10 cellular contexts compared by ENCODE assay signal in the genomic region with DNA sequence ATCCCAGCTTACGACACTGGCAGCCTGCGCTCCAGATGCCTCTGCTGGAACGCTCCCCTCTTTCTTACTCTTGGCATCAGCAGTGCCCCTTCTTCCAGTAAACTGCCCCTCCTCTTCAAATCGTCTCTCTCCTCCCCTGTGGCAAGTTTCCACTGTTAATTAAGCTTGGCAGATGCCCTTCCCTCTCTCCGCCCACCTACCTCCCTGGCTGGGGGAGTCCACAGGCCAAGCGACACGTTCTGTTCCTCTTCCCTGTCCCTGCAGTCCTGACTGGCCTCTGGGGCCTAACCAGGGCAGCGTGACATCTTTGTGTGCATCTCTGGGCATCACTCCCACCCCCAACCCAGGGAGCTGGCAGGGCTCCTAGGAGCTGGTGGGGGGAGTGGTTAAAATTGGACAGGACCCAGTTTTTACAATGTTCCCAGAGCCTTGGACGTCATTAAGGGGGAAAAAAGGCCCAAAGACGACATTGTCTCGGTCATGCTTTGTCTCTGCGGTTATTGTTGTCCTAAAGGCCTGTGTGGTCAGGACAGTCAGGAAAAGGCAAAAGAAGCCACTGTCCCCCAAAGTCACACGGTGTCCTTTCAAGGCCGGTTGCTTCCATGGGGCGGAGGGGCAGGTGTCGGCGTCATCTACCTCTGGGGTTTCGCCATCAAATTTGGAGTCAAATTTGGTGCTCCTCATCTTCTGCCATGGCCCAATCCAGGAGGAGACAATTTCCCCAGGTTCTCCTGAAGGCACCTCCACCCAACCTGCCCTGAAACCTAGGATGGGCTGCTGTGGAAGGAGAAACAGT. TPM values are rescaled to one million over a fixed set of nuclear protein-coding genes. Genes with fewer than 3 reads are reported as not detected.
A peak's percentile ranks its signal among the peaks of the same experiment; 100 is the strongest.
DNase-seq lines count a peak whose midpoint lies in the region; ATAC-seq and TF ChIP-seq lines count a peak whose summit lies in the region.
"Had no signal": no experiment of that assay in that cellular context is flagged by ENCODE, and none has a peak within 500 bp of the region (broad histone marks: within the 10 kb centered on the region; RNA-seq: fewer than 3 reads in every experiment).

No MANE protein-coding gene starts in this region.

- H3K4me3 ChIP-seq in mammary epithelial cell (replicated peaks in 1 of 3; ENCODE audit: insufficient read depth in 1 of 3, low read depth in 2 of 3, low read length in 3 of 3) (no peak overlapping the region), aorta (ENCODE audit: low read length in 2 of 2) (no peak overlapping the region)

- 57% methylated on average over 17 of the region's 18 CpGs for WGBS in mammary epithelial cell (ENCODE audit: low coverage, missing lambda C conversion rate)
- WGBS in aorta, 2 donors: 65 to 66% methylated on average over 18 of the region's 18 CpGs

- BruUV-seq in MCF 10A (replicated peaks; lab: Mats Ljungman, UMichigan) (no TSS peak), mammary epithelial cell (replicated peaks; lab: Mats Ljungman, UMichigan) (no TSS peak)

- CTCF ChIA-PET in MCF 10A (lab: Yijun Ruan, JAX) (interaction anchor here (0.6 to 2.2 kb wide), 4 partner anchors 9 to 178 kb away, joined by 3 to 6 read pairs (median 4); no protein-coding TSS in a partner anchor), mammary epithelial cell (lab: Charles Lee; ENCODE audit: low non-redundant PET) (no interaction called here), HEK293T (lab: Yijun Ruan, JAX) (no interaction called here)
- CTCF ChIA-PET in activated CD8-positive, alpha-beta T cell treated with anti-CD3 and anti-CD28 coated beads for 36 hours (lab: Charles Lee): no interaction called here

- no peaks in the 10 kb centered on the region for H3K9me3 ChIP-seq in mammary epithelial cell (replicated peaks; ENCODE audit: insufficient read depth, low read length)
- H3K9me3 ChIP-seq in aorta (ENCODE audit: control insufficient read depth, low read length): no peaks in the 10 kb centered on the region

- peak; percentile 99 for DNase-seq in MCF 10A (ENCODE audit: unreplicated experiment)
- DNase-seq in mammary epithelial cell: no peak
- peak; percentile 74 for DNase-seq in fibroblast of peridontal ligament (ENCODE audit: extremely low read depth)
- DNase-seq in omental fat pad (ENCODE audit: low spot score): no peak
- DNase-seq in aorta: no peak
- no peak for DNase-seq in cortex of kidney (lab: John Stamatoyannopoulos, UW)
- no peak for DNase-seq in HEK293T (ENCODE audit: extremely low spot score)
- no peak for DNase-seq in activated CD8-positive, alpha-beta T cell treated with anti-CD3 and anti-CD28 coated beads for 36 hours
- DNase-seq: activated gamma-delta T cell had no signal

- H4K20me1 ChIP-seq in mammary epithelial cell (ENCODE audit: insufficient read depth, low read length): no peaks in the 10 kb centered on the region

- H3K27ac Mint-ChIP-seq in MCF 10A (ENCODE audit: low read depth, unreplicated experiment): peak overlapping the region; percentile 85
- H3K27ac Mint-ChIP-seq in activated CD8-positive, alpha-beta T cell treated with anti-CD3 and anti-CD28 coated beads for 36 hours: no peak overlapping the region

- H3K4me3 Mint-ChIP-seq in MCF 10A (ENCODE audit: unreplicated experiment): peak overlapping the region; percentile 63
- H3K4me3 Mint-ChIP-seq in activated CD8-positive, alpha-beta T cell treated with anti-CD3 and anti-CD28 coated beads for 36 hours: no peak overlapping the region

- no peaks in the 10 kb centered on the region for H3K27me3 Mint-ChIP-seq in MCF 10A (ENCODE audit: insufficient read depth, unreplicated experiment)
- H3K27me3 Mint-ChIP-seq in activated CD8-positive, alpha-beta T cell treated with anti-CD3 and anti-CD28 coated beads for 36 hours: no peaks in the 10 kb centered on the region

- H3K4me1 Mint-ChIP-seq in MCF 10A (ENCODE audit: insufficient read depth, unreplicated experiment): peaks cover 69% of the 10 kb centered on the region
- H3K4me1 Mint-ChIP-seq in activated CD8-positive, alpha-beta T cell treated with anti-CD3 and anti-CD28 coated beads for 36 hours (ENCODE audit: low read depth): peaks cover 16% of the 10 kb centered on the region

- TF ChIP-seq CTCF in MCF 10A (IDR thresholded peaks at IDR 0.05; ENCODE audit: unreplicated experiment): no peak
- TF ChIP-seq CTCF in mammary epithelial cell (conservative IDR thresholded peaks at IDR 0.05 in 1 of 2, IDR thresholded peaks at IDR 0.05 in 1 of 2; ENCODE audit: extremely low read depth in 1 of 2, insufficient read depth in 1 of 2, low read depth in 1 of 2, low read length in 2 of 2): no peak
- no peak for TF ChIP-seq CTCF in omental fat pad (IDR thresholded peaks at IDR 0.05)
- no peak for TF ChIP-seq CTCF in activated CD8-positive, alpha-beta T cell treated with anti-CD3 and anti-CD28 coated beads for 36 hours (IDR thresholded peaks at IDR 0.05)

- dilution Hi-C loops in mammary epithelial cell (cut with HindIII; ENCODE audit: low sequenced_read_pairs): no loop called here

- intact Hi-C loops in MCF 10A (cut with micrococcal nuclease): loop anchor here (2.0 to 10.0 kb wide), 2 partner anchors 26 to 52 kb away; a partner anchor contains a TSS
- intact Hi-C loops in mammary epithelial cell (cut with micrococcal nuclease): loop anchor here (2.0 kb wide), 1 partner anchor 26 kb away; no protein-coding TSS in a partner anchor
- intact Hi-C loops in aorta (cut with DNase I): no loop called here
- intact Hi-C loops in activated CD8-positive, alpha-beta T cell treated with anti-CD3 and anti-CD28 coated beads for 36 hours (cut with micrococcal nuclease): no loop called here

- H3K4me2 ChIP-seq in mammary epithelial cell (ENCODE audit: insufficient read depth, low read depth, low read length): no peak overlapping the region

- H3K4me1 ChIP-seq in mammary epithelial cell (ENCODE audit: insufficient read depth, low read length) (peaks cover 74% of the 10 kb centered on the region), aorta (ENCODE audit: control insufficient read depth in 1 of 2, insufficient read depth in 2 of 2, low read length in 2 of 2) (no peaks in the 10 kb centered on the region)

- no peaks in the 10 kb centered on the region for H3K9me3 Mint-ChIP-seq in MCF 10A (ENCODE audit: unreplicated experiment)
- H3K9me3 Mint-ChIP-seq in activated CD8-positive, alpha-beta T cell treated with anti-CD3 and anti-CD28 coated beads for 36 hours: no peaks in the 10 kb centered on the region

- POLR2A ChIA-PET in MCF 10A (lab: Yijun Ruan, JAX): interaction anchor here (0.5 to 33.0 kb wide), 19 partner anchors 9 to 165 kb away, joined by 3 to 903 read pairs (median 4); a partner anchor contains a TSS
- POLR2A ChIA-PET in HEK293T (lab: Yijun Ruan, JAX): no interaction called here
- POLR2A ChIA-PET in activated CD8-positive, alpha-beta T cell treated with anti-CD3 and anti-CD28 coated beads for 36 hours (lab: Charles Lee): no interaction called here

- no peak overlapping the region for H3K9ac ChIP-seq in mammary epithelial cell (ENCODE audit: insufficient read depth, low read length)

- in situ Hi-C loops in mammary epithelial cell (cut with MboI; ENCODE audit: low sequenced_read_pairs in 2 of 2): no loop called here

- H3K27ac ChIP-seq in mammary epithelial cell (ENCODE audit: insufficient read depth, low read depth, low read length) (no peak overlapping the region), aorta (ENCODE audit: low read depth in 1 of 2, low read length in 2 of 2) (no peak overlapping the region)
- H3K27ac ChIP-seq: VCaP had no signal

- H3K36me3 ChIP-seq in mammary epithelial cell (ENCODE audit: insufficient read depth, low read length): no peaks in the 10 kb centered on the region
- H3K36me3 ChIP-seq in aorta (ENCODE audit: control insufficient read depth in 1 of 2, insufficient read depth in 2 of 2, low read length in 1 of 2): no peaks in the 10 kb centered on the region

- H2AFZ ChIP-seq in mammary epithelial cell (ENCODE audit: low read depth, low read length): no peak overlapping the region

- peaks cover 77% of the 10 kb centered on the region for H3K36me3 Mint-ChIP-seq in MCF 10A (ENCODE audit: insufficient read depth, unreplicated experiment)
- H3K36me3 Mint-ChIP-seq in activated CD8-positive, alpha-beta T cell treated with anti-CD3 and anti-CD28 coated beads for 36 hours (ENCODE audit: low read depth): no peaks in the 10 kb centered on the region

- H3K79me2 ChIP-seq in mammary epithelial cell (ENCODE audit: insufficient read depth, low read length): peaks cover 77% of the 10 kb centered on the region

- no peaks in the 10 kb centered on the region for H3K27me3 ChIP-seq in mammary epithelial cell (ENCODE audit: insufficient read depth, low read length)
- no peaks in the 10 kb centered on the region for H3K27me3 ChIP-seq in aorta (ENCODE audit: control insufficient read depth in 1 of 2, insufficient read depth in 2 of 2, low read length in 1 of 2)

- ATAC-seq in omental fat pad (ENCODE audit: low FRiP score) (peak; percentile 53), aorta (ENCODE audit: low FRiP score) (peak; percentile 20)
- ATAC-seq in activated CD8-positive, alpha-beta T cell treated with anti-CD3 and anti-CD28 coated beads for 36 hours: no peak

TF ChIP-seq in HEK293T, 16 proteins besides CTCF, POLR2A, EP300 and RAD21:
- TF ChIP-seq CTBP1 (IDR thresholded peaks at IDR 0.05; ENCODE audit: borderline replicate concordance) (no peak), LEF1 (IDR thresholded peaks at IDR 0.05; ENCODE audit: borderline replicate concordance) (no peak)

RNA-seq across cellular contexts. Expression of a gene that starts 54.2 kb away (rescaled TPM):
- total RNA-seq in MCF 10A (2022): 126 and 127 TPM in 2 replicates
- 10 to 100 TPM; 40.8 to 76.5 TPM for total RNA-seq in mammary epithelial cell
- 31.5 TPM for polyA plus RNA-seq in mammary epithelial cell
- 142 TPM for polyA minus RNA-seq in mammary epithelial cell
- total RNA-seq in omental fat pad: 10 to 100 TPM; 28.1 to 42.7 (median 38.3) TPM
- 10 to 100 TPM; 50.5 to 70.6 TPM for total RNA-seq in aorta
- polyA plus RNA-seq in aorta: 10 to 100 TPM; 10.0 to 20.3 TPM
- total RNA-seq in activated CD8-positive, alpha-beta T cell treated with anti-CD3 and anti-CD28 coated beads for 36 hours: 1 to 10 TPM; 2.7 to 4.8 TPM

Comparison
In these comparisons a context has a peak if more than half of its experiments do, and no peak if none do; other contexts are left out.
1. DNase-seq: peak in MCF 10A (single experiment) and fibroblast of peridontal ligament (single experiment); none in mammary epithelial cell (single experiment), omental fat pad (single experiment), aorta (0 of 2), cortex of kidney (single experiment), HEK293T (single experiment) and activated CD8-positive, alpha-beta T cell treated with anti-CD3 and anti-CD28 coated beads for 36 hours (single experiment).
2. RNA of a gene that starts 54.2 kb away (total RNA-seq): 126 to 127 TPM in MCF 10A, 40.8 to 76.5 TPM in mammary epithelial cell, 50.5 to 70.6 TPM in aorta and 28.1 to 42.7 TPM in omental fat pad; 2.7 to 4.8 TPM in activated CD8-positive, alpha-beta T cell treated with anti-CD3 and anti-CD28 coated beads for 36 hours; every median in the first group is over 4 times any median in the second.
3. intact Hi-C loops: an anchor here in MCF 10A (2.0 to 10.0 kb wide) and mammary epithelial cell (2.0 kb wide); none called in aorta and activated CD8-positive, alpha-beta T cell treated with anti-CD3 and anti-CD28 coated beads for 36 hours.